8 cellular contexts compared by ENCODE assay signal in genomic region chr14:92747701-92748258, GRCh38. TPM values are rescaled to one million over a fixed set of nuclear protein-coding genes. Genes with fewer than 3 reads are reported as not detected.
A peak's percentile ranks its signal among the peaks of the same experiment; 100 is the strongest.
DNase-seq lines count a peak whose midpoint lies in the region; ATAC-seq and TF ChIP-seq lines count a peak whose summit lies in the region.

No MANE protein-coding gene starts in this region.

- peak overlapping the region; percentile 85 for H3K27ac ChIP-seq in osteoblast (ENCODE audit: low read depth, low read length)

- H3K27me3 ChIP-seq in osteoblast (ENCODE audit: insufficient read depth, low read length) (peaks cover 15% of the 10 kb centered on the region), HAP-1 (ENCODE audit: low read depth) (no peaks in the 10 kb centered on the region)

- POLR2A ChIA-PET in AG04449 (lab: Yijun Ruan, JAX): interaction anchor here (0.8 to 2.0 kb wide), 5 partner anchors 12 to 626 kb away, joined by 3 to 14 read pairs (median 5); partner anchors contain the start of genes CPSF2 and NDUFB1

- in situ Hi-C loops in HAP-1 (cut with MboI; ENCODE audit: low sequenced_read_pairs): no loop called here

- DNase-seq in AG04449 (ENCODE audit: low read depth, low spot score) (no peak), T-helper 17 cell (no peak), fibroblast of the aortic adventitia (ENCODE audit: low read depth) (peak; percentile 32), osteoblast (ENCODE audit: insufficient read length, low spot score, missing footprints) (peak; percentile 81), HAP-1 (ENCODE audit: low spot score in 2 of 2) (no peak), activated gamma-delta T cell (lab: John Stamatoyannopoulos, UW) (no peak)

- H3K4me3 ChIP-seq in AG04449 (ENCODE audit: low read depth, low read length): peak overlapping the region; percentile 85
- H3K4me3 ChIP-seq in fibroblast of the aortic adventitia (ENCODE audit: low read depth, low read length): peak overlapping the region; percentile 85
- H3K4me3 ChIP-seq in osteoblast (ENCODE audit: insufficient read depth, low read length): peak overlapping the region; percentile 86
- no peak overlapping the region for H3K4me3 ChIP-seq in HAP-1

- peak overlapping the region; percentile 62 for H3K27ac Mint-ChIP-seq in T-helper 17 cell

- H4K20me1 ChIP-seq in osteoblast (ENCODE audit: insufficient read depth, low read length): no peaks in the 10 kb centered on the region

- H3K9me3 ChIP-seq in T-helper 17 cell (ENCODE audit: control insufficient read depth, low read length, poor library complexity, severe bottlenecking): peaks cover 4% of the 10 kb centered on the region
- no peaks in the 10 kb centered on the region for H3K9me3 ChIP-seq in osteoblast (ENCODE audit: low read depth, low read length)
- H3K9me3 ChIP-seq in HAP-1: no peaks in the 10 kb centered on the region

- H3K36me3 Mint-ChIP-seq in T-helper 17 cell (ENCODE audit: low read depth): peaks cover 3% of the 10 kb centered on the region

- H3K4me3 Mint-ChIP-seq in T-helper 17 cell: peak overlapping the region; percentile 90

- H3K27me3 Mint-ChIP-seq in T-helper 17 cell: peaks cover 21% of the 10 kb centered on the region

- H3K36me3 ChIP-seq in osteoblast (ENCODE audit: insufficient read depth, low read length) (no peaks in the 10 kb centered on the region), HAP-1 (replicated peaks) (no peaks in the 10 kb centered on the region)

- TF ChIP-seq CTCF in AG04449 (IDR thresholded peaks at IDR 0.05; ENCODE audit: insufficient read depth, low read length, missing control alignments): no peak
- no peak for TF ChIP-seq CTCF in fibroblast of the aortic adventitia (IDR thresholded peaks at IDR 0.05; ENCODE audit: insufficient read depth, low read length)
- TF ChIP-seq CTCF in osteoblast (IDR thresholded peaks at IDR 0.05; ENCODE audit: extremely low read depth, low read depth, low read length): no peak

- CTCF ChIA-PET in AG04449 (lab: Yijun Ruan, JAX): interaction anchor here (0.7 to 3.8 kb wide), 6 partner anchors 24 to 61 kb away, joined by 3 to 14 read pairs (median 4); no protein-coding TSS in a partner anchor

- H3K79me2 ChIP-seq in osteoblast (ENCODE audit: insufficient read depth, low read length): no peaks in the 10 kb centered on the region

- ATAC-seq in GM19467 (IDR thresholded peaks at IDR 0.05; ENCODE audit: unreplicated experiment): peak; percentile 5
- ATAC-seq in T-helper 17 cell: no peak
- ATAC-seq in GM18870 (IDR thresholded peaks at IDR 0.05; ENCODE audit: unreplicated experiment): no peak

- H3K4me2 ChIP-seq in osteoblast (ENCODE audit: insufficient read depth, low read length): peak overlapping the region; percentile 97

- peaks cover 24% of the 10 kb centered on the region for H3K4me1 Mint-ChIP-seq in T-helper 17 cell

- peak overlapping the region; percentile 83 for H2AFZ ChIP-seq in osteoblast (ENCODE audit: low read length)

- H3K4me1 ChIP-seq in osteoblast (ENCODE audit: insufficient read depth, low read length): peaks cover 18% of the 10 kb centered on the region
- H3K4me1 ChIP-seq in HAP-1: no peaks in the 10 kb centered on the region

RNA-seq across cellular contexts. Expression of gene LGMN, which starts 0.6 kb away (rescaled TPM):
- total RNA-seq in T-helper 17 cell (1 to 10 TPM; 5.2 to 8.3 TPM), fibroblast of the aortic adventitia (ENCODE audit: low replicate concordance) (28.6 and 44.0 TPM in 2 replicates), osteoblast (67.5 and 89.4 TPM in 2 replicates)

RNA-seq across cellular contexts. Expression of gene GOLGA5, which starts 46.3 kb away (rescaled TPM):
- 10 to 100 TPM; 12.0 to 12.4 TPM for total RNA-seq in T-helper 17 cell
- 35.4 and 70.3 TPM in 2 replicates for total RNA-seq in fibroblast of the aortic adventitia (ENCODE audit: low replicate concordance)
- 73.1 and 76.6 TPM in 2 replicates for total RNA-seq in osteoblast

Comparison
In these comparisons a context has a peak if more than half of its experiments do, and no peak if none do; other contexts are left out.
1. DNase-seq: peak in fibroblast of the aortic adventitia (single experiment) and osteoblast (single experiment); none in AG04449 (single experiment), T-helper 17 cell (0 of 3), HAP-1 (0 of 2) and activated gamma-delta T cell (single experiment).